21 cellular contexts compared by ENCODE assay signal in genomic region chr2:223416826-223417610, GRCh38.
A peak's percentile ranks its signal among the peaks of the same experiment; 100 is the strongest.
DNase-seq lines count a peak whose midpoint lies in the region; ATAC-seq and TF ChIP-seq lines count a peak whose summit lies in the region.
"Had no signal": no experiment of that assay in that cellular context is flagged by ENCODE, and none has a peak within 500 bp of the region (broad histone marks: within the 10 kb centered on the region; RNA-seq: fewer than 3 reads in every experiment).

No MANE protein-coding gene starts in this region.

- H3K4me2 ChIP-seq in mammary epithelial cell (ENCODE audit: insufficient read depth, low read depth, low read length): no peak overlapping the region
- H3K4me2 ChIP-seq: BLaER1 had no signal

- no peak overlapping the region for H3K4me3 ChIP-seq in mammary epithelial cell (replicated peaks in 1 of 3; ENCODE audit: insufficient read depth in 1 of 3, low read depth in 2 of 3, low read length in 3 of 3)
- no peak overlapping the region for H3K4me3 ChIP-seq in suprapubic skin
- H3K4me3 ChIP-seq: BLaER1, gastrocnemius medialis, lower lobe of right lung, MG63, prostate gland had no signal

- in situ Hi-C loops in mammary epithelial cell (cut with MboI; ENCODE audit: low sequenced_read_pairs in 2 of 2): no loop called here

- ATAC-seq in left cardiac atrium: peak in 1 of 2 donors; percentile 43
- ATAC-seq in GM21786 (IDR thresholded peaks at IDR 0.05; ENCODE audit: unreplicated experiment): no peak
- no peak for ATAC-seq in GM21367 (IDR thresholded peaks at IDR 0.05; ENCODE audit: unreplicated experiment)
- ATAC-seq: gastrocnemius medialis, lower lobe of right lung had no signal

- no peak overlapping the region for H3K9ac ChIP-seq in mammary epithelial cell (ENCODE audit: insufficient read depth, low read length)
- H3K9ac ChIP-seq: BLaER1 had no signal

- 75% methylated on average over 8 of the region's 8 CpGs for WGBS in mammary epithelial cell (ENCODE audit: low coverage, missing lambda C conversion rate)
- WGBS in suprapubic skin: 50% methylated on average over 8 of the region's 8 CpGs

- intact Hi-C loops in mammary epithelial cell (cut with micrococcal nuclease) (no loop called here), left cardiac atrium (cut with DNase I) (no loop called here)

- TF ChIP-seq CTCF in mammary epithelial cell (conservative IDR thresholded peaks at IDR 0.05 in 1 of 2, IDR thresholded peaks at IDR 0.05 in 1 of 2; ENCODE audit: extremely low read depth in 1 of 2, insufficient read depth in 1 of 2, low read depth in 1 of 2, low read length in 2 of 2): no peak
- TF ChIP-seq CTCF in suprapubic skin (IDR thresholded peaks at IDR 0.05): no peak

- CTCF ChIA-PET in mammary epithelial cell (lab: Charles Lee; ENCODE audit: low non-redundant PET): no interaction called here

- H3K27ac ChIP-seq in mammary epithelial cell (ENCODE audit: insufficient read depth, low read depth, low read length) (no peak overlapping the region), suprapubic skin (peak overlapping the region; percentile 1)
- H3K27ac ChIP-seq: BLaER1, gastrocnemius medialis, lower lobe of right lung, prostate gland had no signal

- H3K36me3 ChIP-seq in mammary epithelial cell (ENCODE audit: insufficient read depth, low read length) (no peaks in the 10 kb centered on the region), suprapubic skin (no peaks in the 10 kb centered on the region)
- H3K36me3 ChIP-seq: BLaER1, gastrocnemius medialis, lower lobe of right lung, MG63, prostate gland had no signal

- no peaks in the 10 kb centered on the region for H3K79me2 ChIP-seq in mammary epithelial cell (ENCODE audit: insufficient read depth, low read length)

- TF ChIP-seq POLR2A in suprapubic skin (IDR thresholded peaks at IDR 0.05): no peak

- H3K9me3 ChIP-seq in mammary epithelial cell (replicated peaks; ENCODE audit: insufficient read depth, low read length): no peaks in the 10 kb centered on the region
- no peaks in the 10 kb centered on the region for H3K9me3 ChIP-seq in suprapubic skin
- H3K9me3 ChIP-seq: BLaER1, gastrocnemius medialis, lower lobe of right lung, MG63, prostate gland had no signal

- no peaks in the 10 kb centered on the region for H4K20me1 ChIP-seq in mammary epithelial cell (ENCODE audit: insufficient read depth, low read length)
- H4K20me1 ChIP-seq: BLaER1 had no signal

- no TSS peak for BruUV-seq in mammary epithelial cell (replicated peaks; lab: Mats Ljungman, UMichigan)

- H3K27me3 ChIP-seq in mammary epithelial cell (ENCODE audit: insufficient read depth, low read length) (no peaks in the 10 kb centered on the region), suprapubic skin (no peaks in the 10 kb centered on the region)
- H3K27me3 ChIP-seq: BLaER1, gastrocnemius medialis, MG63 had no signal

- DNase-seq in EL: peak; percentile 14
- peak; percentile 31 for DNase-seq in mammary epithelial cell
- peak; percentile 20 for DNase-seq in left cardiac atrium
- no peak for DNase-seq in suprapubic skin (ENCODE audit: low spot score in 2 of 2)
- no peak for DNase-seq in effector CD4-positive, alpha-beta T cell
- DNase-seq in OCI-M2 (lab: John Stamatoyannopoulos, UW; ENCODE audit: unreplicated experiment): no peak
- DNase-seq: activated CD4-positive, alpha-beta T cell treated with anti-CD3 and anti-CD28 coated beads, Interleukin-2, amount 50 U/mL, for 48 hours; activated T-cell treated with anti-CD3 and anti-CD28 coated beads, Interleukin-2, amount 50 U/mL, for 24 hours; DMS 273 treated with DMSO at 0.1 percent for 48 hours; effector CD8-positive, alpha-beta T cell; gastrocnemius medialis; lower lobe of right lung; MG63; naive B cell; NCI-H187 treated with DMSO at 0.1 percent for 48 hours; NCI-H510A; OCI-M1 had no signal

- no peak for TF ChIP-seq EP300 in suprapubic skin (IDR thresholded peaks at IDR 0.05)

- no peaks in the 10 kb centered on the region for H3K4me1 ChIP-seq in mammary epithelial cell (ENCODE audit: insufficient read depth, low read length)
- peaks cover 18% of the 10 kb centered on the region for H3K4me1 ChIP-seq in suprapubic skin
- H3K4me1 ChIP-seq: gastrocnemius medialis, prostate gland had no signal

- no peak overlapping the region for H2AFZ ChIP-seq in mammary epithelial cell (ENCODE audit: low read depth, low read length)

- dilution Hi-C loops in mammary epithelial cell (cut with HindIII; ENCODE audit: low sequenced_read_pairs): no loop called here

Comparison
In these comparisons a context has a peak if more than half of its experiments do, and no peak if none do; other contexts are left out.
1. DNase-seq: peak in EL (single experiment), mammary epithelial cell (single experiment) and left cardiac atrium (single experiment); none in suprapubic skin (0 of 2), effector CD4-positive, alpha-beta T cell (single experiment) and OCI-M2 (single experiment).